26 cellular contexts compared by ENCODE assay signal in genomic region chr4:57154926-57155325, GRCh38. TPM values are rescaled to one million over a fixed set of nuclear protein-coding genes. Genes with fewer than 3 reads are reported as not detected.
A peak's percentile ranks its signal among the peaks of the same experiment; 100 is the strongest.
DNase-seq lines count a peak whose midpoint lies in the region; ATAC-seq and TF ChIP-seq lines count a peak whose summit lies in the region.
"Had no signal": no experiment of that assay in that cellular context is flagged by ENCODE, and none has a peak within 500 bp of the region (broad histone marks: within the 10 kb centered on the region; RNA-seq: fewer than 3 reads in every experiment).

No MANE protein-coding gene starts in this region.

- H3K4me3 Mint-ChIP-seq in endothelial cell (ENCODE audit: unreplicated experiment), result peak overlapping the region; percentile 20
- H3K4me3 Mint-ChIP-seq in nephron progenitor cell, result no peak overlapping the region
- H3K4me3 Mint-ChIP-seq: activated CD8-positive, alpha-beta memory T cell treated with anti-CD3 and anti-CD28 coated beads, Interleukin-2, amount 10 ng/mL, durations not matched to agents 7 days and 5 days; activated naive CD8-positive, alpha-beta T cell treated with anti-CD3 and anti-CD28 coated beads, Interleukin-2, amount 50 U/mL, for 24 hours; activated T-cell treated with anti-CD3 and anti-CD28 coated beads, Interleukin-2, amount 50 U/mL, for 4 hours; CD8-positive, alpha-beta memory T cell; naive thymus-derived CD4-positive, alpha-beta T cell had no signal

- DNase-seq in H7 (peak; percentile 37), MM.1S (no peak), endothelial cell (ENCODE audit: low spot score) (no peak), nephron progenitor cell (no peak), T-helper 2 cell (no peak)
- DNase-seq: activated CD4-positive, CD25-positive, alpha-beta regulatory T cell; activated CD8-positive, alpha-beta memory T cell treated with anti-CD3 and anti-CD28 coated beads, Interleukin-2, amount 10 ng/mL, durations not matched to agents 7 days and 5 days; activated naive CD8-positive, alpha-beta T cell treated with anti-CD3 and anti-CD28 coated beads, Interleukin-2, amount 50 U/mL, for 24 hours; activated T-cell treated with anti-CD3 and anti-CD28 coated beads, Interleukin-2, amount 50 U/mL, for 4 hours; CD8-positive, alpha-beta memory T cell; cortex of kidney; effector memory CD4-positive, alpha-beta T cell; kidney; MV-4-11; naive thymus-derived CD4-positive, alpha-beta T cell; NCI-H1436; NCI-H2081 treated with DMSO at 0.1 percent for 48 hours; Peyer's patch; SHP77 treated with DMSO at 0.1 percent for 48 hours; stimulated activated CD4-positive, alpha-beta T cell treated with anti-CD3 and anti-CD28 coated beads, Interleukin-15, amount 100 ng/mL, for 24 hours; stimulated activated CD4-positive, alpha-beta T cell treated with anti-CD3 and anti-CD28 coated beads, Interleukin-4, amount 100 ng/mL, for 4 hours had no signal

- no peaks in the 10 kb centered on the region for H3K79me2 ChIP-seq in MM.1S (ENCODE audit: low read length)

- H3K4me3 ChIP-seq in H7 (ENCODE audit: insufficient read depth, low read depth, low read length), result no peak overlapping the region
- no peak overlapping the region for H3K4me3 ChIP-seq in MM.1S (ENCODE audit: low read length)
- H3K4me3 ChIP-seq: Peyer's patch, tibial nerve had no signal

- H3K4me1 Mint-ChIP-seq in endothelial cell (ENCODE audit: unreplicated experiment) (peaks cover 11% of the 10 kb centered on the region), nephron progenitor cell (peaks cover 13% of the 10 kb centered on the region)
- H3K4me1 Mint-ChIP-seq: activated CD8-positive, alpha-beta memory T cell treated with anti-CD3 and anti-CD28 coated beads, Interleukin-2, amount 10 ng/mL, durations not matched to agents 7 days and 5 days; CD8-positive, alpha-beta memory T cell had no signal

- H3K27me3 ChIP-seq in H7 (ENCODE audit: control insufficient read depth, insufficient read depth, low read length) (no peaks in the 10 kb centered on the region), MM.1S (replicated peaks; ENCODE audit: insufficient read depth, low read length) (no peaks in the 10 kb centered on the region)
- H3K27me3 ChIP-seq: Peyer's patch, tibial nerve had no signal

- H3K9me3 ChIP-seq in MM.1S (replicated peaks; ENCODE audit: insufficient read depth, low read length), result no peaks in the 10 kb centered on the region
- H3K9me3 ChIP-seq: Peyer's patch had no signal

- H2AFZ ChIP-seq in MM.1S (ENCODE audit: low read length), result peak overlapping the region; percentile 21; the same call in 1 of the 2 replicates

- peaks cover 28% of the 10 kb centered on the region for H3K4me1 ChIP-seq in MM.1S (ENCODE audit: low read length)
- H3K4me1 ChIP-seq: Peyer's patch, tibial nerve had no signal

- H3K9ac ChIP-seq in MM.1S (ENCODE audit: low read length), result no peak overlapping the region
- H3K9ac ChIP-seq: KMS-11 had no signal

- H4K20me1 ChIP-seq in MM.1S (ENCODE audit: insufficient read depth, low read length), result no peaks in the 10 kb centered on the region

- H3K27ac Mint-ChIP-seq in endothelial cell (ENCODE audit: unreplicated experiment) (peak overlapping the region; percentile 7), nephron progenitor cell (peak overlapping the region; percentile 2)
- H3K27ac Mint-ChIP-seq: activated CD8-positive, alpha-beta memory T cell treated with anti-CD3 and anti-CD28 coated beads, Interleukin-2, amount 10 ng/mL, durations not matched to agents 7 days and 5 days; activated naive CD8-positive, alpha-beta T cell treated with anti-CD3 and anti-CD28 coated beads, Interleukin-2, amount 50 U/mL, for 24 hours; CD8-positive, alpha-beta memory T cell; naive thymus-derived CD4-positive, alpha-beta T cell had no signal

- H3K4me2 ChIP-seq in MM.1S (ENCODE audit: low read depth, low read length), result peak overlapping the region; percentile 52; the same call in 1 of the 2 replicates
- H3K4me2 ChIP-seq: KMS-11 had no signal

- H3K36me3 Mint-ChIP-seq in endothelial cell (ENCODE audit: low read depth, unreplicated experiment) (no peaks in the 10 kb centered on the region), nephron progenitor cell (ENCODE audit: low read depth) (peaks cover 15% of the 10 kb centered on the region)
- H3K36me3 Mint-ChIP-seq: activated CD8-positive, alpha-beta memory T cell treated with anti-CD3 and anti-CD28 coated beads, Interleukin-2, amount 10 ng/mL, durations not matched to agents 7 days and 5 days; CD8-positive, alpha-beta memory T cell; naive thymus-derived CD4-positive, alpha-beta T cell had no signal

- H3F3A ChIP-seq in MM.1S (ENCODE audit: insufficient read depth, low read length), result peaks cover 7% of the 10 kb centered on the region; the same call in 1 of the 2 replicates

- no peak for TF ChIP-seq CTCF in MM.1S (IDR thresholded peaks at IDR 0.05; ENCODE audit: low read length)
- no peak for TF ChIP-seq CTCF in endothelial cell (IDR thresholded peaks at IDR 0.05; ENCODE audit: unreplicated experiment)
- no peak for TF ChIP-seq CTCF in nephron progenitor cell (IDR thresholded peaks at IDR 0.05)

- no peaks in the 10 kb centered on the region for H3K36me3 ChIP-seq in H7 (replicated peaks; ENCODE audit: control insufficient read depth, insufficient read depth, low read length)
- no peaks in the 10 kb centered on the region for H3K36me3 ChIP-seq in MM.1S (replicated peaks; ENCODE audit: insufficient read depth, low read length)
- H3K36me3 ChIP-seq: Peyer's patch, tibial nerve had no signal

- H3K9me3 Mint-ChIP-seq in endothelial cell (ENCODE audit: unreplicated experiment) (no peaks in the 10 kb centered on the region), nephron progenitor cell (peaks cover 18% of the 10 kb centered on the region)
- H3K9me3 Mint-ChIP-seq: activated naive CD8-positive, alpha-beta T cell treated with anti-CD3 and anti-CD28 coated beads, Interleukin-2, amount 50 U/mL, for 24 hours; activated T-cell treated with anti-CD3 and anti-CD28 coated beads, Interleukin-2, amount 50 U/mL, for 4 hours; CD8-positive, alpha-beta memory T cell; naive thymus-derived CD4-positive, alpha-beta T cell had no signal

- ATAC-seq in GM18867 (IDR thresholded peaks at IDR 0.05; ENCODE audit: unreplicated experiment) (no peak), GM21390 (IDR thresholded peaks at IDR 0.05; ENCODE audit: unreplicated experiment) (no peak), GM19397 (IDR thresholded peaks at IDR 0.05; ENCODE audit: unreplicated experiment) (no peak)
- ATAC-seq: activated CD8-positive, alpha-beta memory T cell treated with anti-CD3 and anti-CD28 coated beads, Interleukin-2, amount 10 ng/mL, durations not matched to agents 7 days and 5 days; activated naive CD8-positive, alpha-beta T cell treated with anti-CD3 and anti-CD28 coated beads, Interleukin-2, amount 50 U/mL, for 24 hours; activated T-cell treated with anti-CD3 and anti-CD28 coated beads, Interleukin-2, amount 50 U/mL, for 4 hours; naive thymus-derived CD4-positive, alpha-beta T cell had no signal

- H3K27me3 Mint-ChIP-seq in endothelial cell (ENCODE audit: unreplicated experiment) (peaks cover 2% of the 10 kb centered on the region), nephron progenitor cell (ENCODE audit: low read depth, poor library complexity) (no peaks in the 10 kb centered on the region)

- peak overlapping the region; percentile 39; the same call in 1 of the 2 replicates for H3K27ac ChIP-seq in MM.1S (ENCODE audit: low read length)
- H3K27ac ChIP-seq: KMS-11, Peyer's patch, tibial nerve had no signal

- H3K9me2 ChIP-seq in MM.1S (replicated peaks; ENCODE audit: insufficient read depth, low read length), result no peaks in the 10 kb centered on the region

RNA-seq across cellular contexts. Expression of gene IGFBP7, which starts 44.7 kb away (rescaled TPM):
- 4.4 and 6.7 TPM in 2 replicates for total RNA-seq in H7 (2014; rRNA removed; shearing (Covaris generic))
- 7.6 TPM for total RNA-seq in endothelial cell (ENCODE audit: unreplicated experiment)
- total RNA-seq: CD8-positive, alpha-beta memory T cell had no signal
